ENCODE assay signal across 9 cellular contexts in the genomic region with DNA sequence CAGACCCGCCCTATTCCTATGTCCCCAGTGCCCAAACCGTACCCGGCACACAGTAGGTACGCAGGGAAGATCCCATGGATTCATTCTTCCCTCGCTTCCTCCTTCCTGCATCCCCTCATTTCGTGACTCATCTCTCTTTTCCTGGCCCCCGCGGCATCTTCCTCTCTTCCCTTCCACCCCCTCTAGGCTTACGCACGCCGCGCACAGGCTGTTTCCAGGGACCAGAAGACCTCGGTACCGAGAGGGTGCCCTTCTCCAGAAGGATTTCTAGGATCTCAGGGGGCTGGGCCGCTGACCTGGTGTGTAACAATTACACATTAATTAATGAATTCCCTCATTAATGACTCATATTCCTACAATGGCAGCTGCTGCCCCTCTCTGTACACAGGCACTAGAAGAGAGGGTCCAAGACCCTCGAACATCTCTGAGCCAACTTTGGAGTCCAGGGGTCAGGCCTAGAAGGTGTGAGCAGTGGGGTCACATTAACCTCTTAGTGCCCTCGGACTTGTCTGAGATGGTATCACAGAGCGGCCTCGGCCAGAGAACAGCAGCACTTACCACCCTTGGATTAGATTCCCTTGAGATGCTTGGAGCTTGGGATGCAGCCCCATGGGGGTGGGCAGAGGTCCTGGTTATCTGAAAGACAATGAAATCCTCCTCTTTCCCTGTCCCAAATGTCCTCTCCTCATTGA. TPM values are rescaled to one million over a fixed set of nuclear protein-coding genes. Genes with fewer than 3 reads are reported as not detected.
DNase-seq lines count a peak whose midpoint lies in the region; ATAC-seq and TF ChIP-seq lines count a peak whose summit lies in the region.
"Had no signal": no experiment of that assay in that cellular context is flagged by ENCODE, and none has a peak within 500 bp of the region (broad histone marks: within the 10 kb centered on the region; RNA-seq: fewer than 3 reads in every experiment).

No MANE protein-coding gene starts in this region.

- H3K36me3 ChIP-seq in OCI-LY7 (ENCODE audit: insufficient read depth, low read length), result no peaks in the 10 kb centered on the region
- no peaks in the 10 kb centered on the region for H3K36me3 ChIP-seq in skeletal muscle tissue (ENCODE audit: control insufficient read depth in 3 of 3, insufficient read depth in 3 of 3, low read length in 3 of 3)

- H3K27ac ChIP-seq in OCI-LY7 (ENCODE audit: low read depth, low read length, poor library complexity, severe bottlenecking) (no peak overlapping the region), skeletal muscle tissue (ENCODE audit: low read depth, low read length) (no peak overlapping the region)

- H2AFZ ChIP-seq in OCI-LY7 (ENCODE audit: low read length), result peak overlapping the region; percentile 7; the same call in 1 of the 2 replicates

- H3K27me3 ChIP-seq in skeletal muscle tissue (ENCODE audit: control insufficient read depth in 3 of 3, insufficient read depth in 3 of 3, low read length in 3 of 3), result no peaks in the 10 kb centered on the region

- DNase-seq in ELR (ENCODE audit: low read depth) (peak; percentile 54), OCI-LY7 (ENCODE audit: low spot score) (no peak), NCI-H2171 treated with DMSO at 0.1 percent for 48 hours (lab: John Stamatoyannopoulos, UW) (no peak), NCI-H2107 treated with DMSO at 0.1 percent for 48 hours (lab: John Stamatoyannopoulos, UW; ENCODE audit: unreplicated experiment) (no peak), T-helper 2 cell (no peak)

- H3K9me3 ChIP-seq in OCI-LY7 (ENCODE audit: low read length) (no peaks in the 10 kb centered on the region), skeletal muscle tissue (ENCODE audit: control insufficient read depth in 3 of 3, low read length in 3 of 3) (no peaks in the 10 kb centered on the region)

- H3K4me2 ChIP-seq in OCI-LY7 (ENCODE audit: low read length), result peak overlapping the region; percentile 30; the same call in 1 of the 2 replicates

- no peak for TF ChIP-seq CTCF in OCI-LY7 (conservative IDR thresholded peaks at IDR 0.05; ENCODE audit: low read length)

- H3K4me3 ChIP-seq in OCI-LY7 (ENCODE audit: low read depth, low read length, poor library complexity, severe bottlenecking) (no peak overlapping the region), iPS-11a (ENCODE audit: low read depth, low read length) (peak overlapping the region; percentile 62), skeletal muscle tissue (ENCODE audit: low read length in 3 of 3) (peak overlapping the region; percentile 58 to 69 (median 64))

- H3K79me2 ChIP-seq in OCI-LY7 (ENCODE audit: insufficient read depth, low read depth, low read length), result no peaks in the 10 kb centered on the region

- intact Hi-C loops in OCI-LY7 (cut with micrococcal nuclease; ENCODE audit: unreplicated experiment), result no loop called here

- no peaks in the 10 kb centered on the region for H4K20me1 ChIP-seq in OCI-LY7 (ENCODE audit: insufficient read depth, low read length)

- ATAC-seq in GM18868 (IDR thresholded peaks at IDR 0.05; ENCODE audit: unreplicated experiment), result no peak

- peaks cover 22% of the 10 kb centered on the region for H3K4me1 ChIP-seq in OCI-LY7 (ENCODE audit: insufficient read depth, low read length, poor library complexity, severe bottlenecking)
- H3K4me1 ChIP-seq in skeletal muscle tissue (ENCODE audit: control insufficient read depth in 3 of 3, insufficient read depth in 3 of 3, low read length in 3 of 3), result peaks cover 20 to 39% (median 35%) of the 10 kb centered on the region in 3 donors

- H3K9ac ChIP-seq in skeletal muscle tissue (ENCODE audit: low read depth in 1 of 3, low read length in 3 of 3), result peak overlapping the region; percentile 6 to 76 (median 50)

- BruUV-seq in OCI-LY7 (replicated peaks; lab: Mats Ljungman, UMichigan), result no TSS peak

- POLR2A ChIA-PET in OCI-LY7 (lab: Charles Lee), result interaction anchor here (0.6 to 1.2 kb wide), 2 partner anchors 117 to 208 kb away, joined by 3 read pairs; no protein-coding TSS in a partner anchor

- no peaks in the 10 kb centered on the region for H3K9me2 ChIP-seq in OCI-LY7 (ENCODE audit: insufficient read depth, low read length)

- CTCF ChIA-PET in OCI-LY7 (lab: Charles Lee; ENCODE audit: unreplicated experiment), result interaction anchor here (1.2 to 2.6 kb wide), 2 partner anchors 112 to 116 kb away, joined by 5 to 18 read pairs; no protein-coding TSS in a partner anchor

RNA-seq across cellular contexts. Expression of a gene that starts 16.8 kb away (rescaled TPM):
- total RNA-seq in OCI-LY7 (2014; rRNA removed; shearing (Covaris generic)), result 0.08 and 0.22 TPM in 2 replicates
- not detected in 2 replicates for total RNA-seq in OCI-LY7 (2022)
- total RNA-seq in skeletal muscle tissue, result under 0.01 TPM

RNA-seq across cellular contexts. Expression of a gene that starts 56.2 kb away (rescaled TPM):
- 25.4 and 26.6 TPM in 2 replicates for total RNA-seq in OCI-LY7 (2014; rRNA removed; shearing (Covaris generic))
- total RNA-seq in OCI-LY7 (2022) (31.2 and 35.7 TPM in 2 replicates), skeletal muscle tissue (37.1 TPM)

RNA-seq across cellular contexts. Expression of a gene that starts 57.3 kb away (rescaled TPM):
- not detected in 2 replicates for total RNA-seq in OCI-LY7 (2014; rRNA removed; shearing (Covaris generic))
- total RNA-seq in OCI-LY7 (2022) (not detected in 2 replicates), skeletal muscle tissue (not detected)
- total RNA-seq: dermis microvascular lymphatic vessel endothelial cell had no signal
